11 cellular contexts compared by ENCODE assay signal in genomic region chr16:56886296-56886695, GRCh38. TPM values are rescaled to one million over a fixed set of nuclear protein-coding genes. Genes with fewer than 3 reads are reported as not detected.
"Had no signal": no experiment of that assay in that cellular context is flagged by ENCODE, and none has a peak within 500 bp of the region (broad histone marks: within the 10 kb centered on the region; RNA-seq: fewer than 3 reads in every experiment).

No MANE protein-coding gene starts in this region.

- DNase-seq: GM23248, GOT3, H7, HFFc6, IMR-90 had no signal

- H2AFZ ChIP-seq: GM23248 had no signal

- H3K4me3 Mint-ChIP-seq: HFFc6 had no signal

- ATAC-seq: HCT116 had no signal

- H3K4me1 ChIP-seq: HAP-1 had no signal

- H3K9ac ChIP-seq: GM23248 had no signal

- H3K36me3 ChIP-seq: HAP-1 had no signal

- H3K4me3 ChIP-seq: GM23248, HAP-1, K562 had no signal

- H3K27ac ChIP-seq: GM23248, HL-60 had no signal

- H3K9me3 Mint-ChIP-seq: HFFc6 had no signal

- H3K9me3 ChIP-seq: HAP-1 had no signal

- H3K27ac Mint-ChIP-seq: HFFc6 had no signal

RNA-seq across cellular contexts. Expression of gene SLC12A3, which starts 21.3 kb away (rescaled TPM):
- total RNA-seq: GM23248, H4, H7, HFFc6, HT1080, IMR-90, K562 had no signal
- polyA plus RNA-seq: GM23248, IMR-90, K562 had no signal
